1 cellular context compared by ENCODE assay signal in genomic region chr1:25028587-25028909, GRCh38.
TF ChIP-seq lines count a peak whose summit lies in the region.

No MANE protein-coding gene starts in this region.

TF ChIP-seq in GM12878, 131 proteins besides CTCF, POLR2A, EP300 and RAD21 (continued from another document):
- TF ChIP-seq ZBTB40 (IDR thresholded peaks at IDR 0.05; ENCODE audit: borderline replicate concordance) (no peak), EGR1 (IDR thresholded peaks at IDR 0.05; ENCODE audit: borderline replicate concordance in 1 of 2, low read depth in 2 of 2, low read length in 2 of 2) (0 out of 3 replicates have a peak, but pooled peaks of 1 of the 2 experiments have one; percentile 2), TCF12 (IDR thresholded peaks at IDR 0.05; ENCODE audit: low read depth, low read length) (no peak), ZBED1 (IDR thresholded peaks at IDR 0.05; ENCODE audit: borderline replicate concordance) (no peak), RELA (IDR thresholded peaks at IDR 0.05; ENCODE audit: borderline replicate concordance, partially characterized antibody) (no peak), SPI1 (IDR thresholded peaks at IDR 0.05; ENCODE audit: borderline replicate concordance, insufficient read depth, low read depth, low read length) (peak; percentile 46; the same call in 1 of the 2 replicates), MYB (IDR thresholded peaks at IDR 0.05; ENCODE audit: borderline replicate concordance, low read depth, low read length) (no peak), CHD2 (IDR thresholded peaks at IDR 0.05; ENCODE audit: borderline replicate concordance, low read depth, low read length) (no peak), CEBPZ (IDR thresholded peaks at IDR 0.05; ENCODE audit: low read depth, low read length) (no peak), ESRRA (IDR thresholded peaks at IDR 0.05; ENCODE audit: low read length) (no peak), YBX1 (IDR thresholded peaks at IDR 0.05) (no peak), KLF5 (IDR thresholded peaks at IDR 0.05; ENCODE audit: partially characterized antibody) (peak; percentile 12), ZNF687 (IDR thresholded peaks at IDR 0.05) (no peak; the same call in 1 of the 2 replicates), MEF2B (IDR thresholded peaks at IDR 0.05; ENCODE audit: partially characterized antibody, poor library complexity, severe bottlenecking) (no peak), CREM (IDR thresholded peaks at IDR 0.05; ENCODE audit: low read depth) (no peak), FOXM1 (IDR thresholded peaks at IDR 0.05; ENCODE audit: low read depth, low read length) (no peak), ETV6 (conservative IDR thresholded peaks at IDR 0.05 in 1 of 2, IDR thresholded peaks at IDR 0.05 in 1 of 2; ENCODE audit: borderline replicate concordance in 1 of 2, low read depth in 1 of 2) (no peak), HDGF (IDR thresholded peaks at IDR 0.05) (peak; percentile 96)
- TF ChIP-seq, protein P1, sequence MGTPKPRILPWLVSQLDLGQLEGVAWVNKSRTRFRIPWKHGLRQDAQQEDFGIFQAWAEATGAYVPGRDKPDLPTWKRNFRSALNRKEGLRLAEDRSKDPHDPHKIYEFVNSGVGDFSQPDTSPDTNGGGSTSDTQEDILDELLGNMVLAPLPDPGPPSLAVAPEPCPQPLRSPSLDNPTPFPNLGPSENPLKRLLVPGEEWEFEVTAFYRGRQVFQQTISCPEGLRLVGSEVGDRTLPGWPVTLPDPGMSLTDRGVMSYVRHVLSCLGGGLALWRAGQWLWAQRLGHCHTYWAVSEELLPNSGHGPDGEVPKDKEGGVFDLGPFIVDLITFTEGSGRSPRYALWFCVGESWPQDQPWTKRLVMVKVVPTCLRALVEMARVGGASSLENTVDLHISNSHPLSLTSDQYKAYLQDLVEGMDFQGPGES (IDR thresholded peaks at IDR 0.05) = no peak
